ENCODE assay signal across 26 cellular contexts in genomic region chr4:24662065-24662464, GRCh38.
DNase-seq lines count a peak whose midpoint lies in the region; ATAC-seq and TF ChIP-seq lines count a peak whose summit lies in the region.
"Had no signal": no experiment of that assay in that cellular context is flagged by ENCODE, and none has a peak within 500 bp of the region (broad histone marks: within the 10 kb centered on the region; RNA-seq: fewer than 3 reads in every experiment).

No MANE protein-coding gene starts in this region.

- peaks cover 25% of the 10 kb centered on the region for H3K4me1 ChIP-seq in H9 (ENCODE audit: insufficient read depth, low read length)
- H3K4me1 ChIP-seq in NT2/D1 (ENCODE audit: insufficient read depth, insufficient read length), result peaks cover 9% of the 10 kb centered on the region
- H3K4me1 ChIP-seq in iPS-15b (ENCODE audit: control insufficient read depth, insufficient read depth, low read length), result peaks cover 34% of the 10 kb centered on the region
- peaks cover 29% of the 10 kb centered on the region for H3K4me1 ChIP-seq in neural progenitor cell
- peaks cover 24% of the 10 kb centered on the region for H3K4me1 ChIP-seq in SJCRH30

- no peak overlapping the region for H2BK15ac ChIP-seq in H9 (ENCODE audit: low read depth, low read length)

- H3K27me3 Mint-ChIP-seq in H9 (ENCODE audit: low read depth), result no peaks in the 10 kb centered on the region; the same call in none of the 2 replicates
- H3K27me3 Mint-ChIP-seq in neural progenitor cell (ENCODE audit: insufficient read depth, low read depth), result peaks cover 2% of the 10 kb centered on the region

- H3K56ac ChIP-seq in H9 (ENCODE audit: insufficient read length, low read depth, low read length), result no peak overlapping the region

- no peak for ATAC-seq in HG03045 (IDR thresholded peaks at IDR 0.05; ENCODE audit: unreplicated experiment)
- ATAC-seq: K562, T-cell had no signal

- peaks cover 66% of the 10 kb centered on the region in 2 experiments for H3K4me1 Mint-ChIP-seq in H9
- H3K4me1 Mint-ChIP-seq in neural progenitor cell, result peaks cover 20% of the 10 kb centered on the region

- no peaks in the 10 kb centered on the region; the same call in 1 of the 2 replicates for H3K27me3 ChIP-seq in H9 (ENCODE audit: insufficient read depth, low read length)
- no peaks in the 10 kb centered on the region for H3K27me3 ChIP-seq in NT2/D1 (ENCODE audit: insufficient read depth, insufficient read length)
- H3K27me3 ChIP-seq in iPS-15b (ENCODE audit: control insufficient read depth, insufficient read depth, low read length), result no peaks in the 10 kb centered on the region
- H3K27me3 ChIP-seq in neural progenitor cell, result no peaks in the 10 kb centered on the region
- no peaks in the 10 kb centered on the region for H3K27me3 ChIP-seq in SJCRH30

- H4K20me1 ChIP-seq in H9 (ENCODE audit: control insufficient read depth, insufficient read depth, insufficient read length), result no peaks in the 10 kb centered on the region
- no peaks in the 10 kb centered on the region for H4K20me1 ChIP-seq in neural progenitor cell (ENCODE audit: low read depth)

- H3K9ac ChIP-seq in H9 (ENCODE audit: extremely low read depth, insufficient read length, low read length) (no peak overlapping the region), NT2/D1 (ENCODE audit: insufficient read length, low read depth) (peak overlapping the region; percentile 61), iPS-15b (ENCODE audit: low read depth, low read length) (no peak overlapping the region), neural progenitor cell (no peak overlapping the region)

- peak overlapping the region; percentile 46 for H3K4me2 ChIP-seq in H9 (ENCODE audit: insufficient read depth, insufficient read length, low read length)
- no peak overlapping the region for H3K4me2 ChIP-seq in neural progenitor cell

- no peak overlapping the region for H2AK5ac ChIP-seq in H9 (ENCODE audit: insufficient read length, low read length)

- H3T11ph ChIP-seq in H9 (ENCODE audit: low read length), result no peak overlapping the region

- peak overlapping the region; percentile 16 to 68 for H3K4me3 Mint-ChIP-seq in H9
- H3K4me3 Mint-ChIP-seq in neural progenitor cell, result no peak overlapping the region
- H3K4me3 Mint-ChIP-seq: CD14-positive monocyte; CD8-positive, alpha-beta memory T cell; T-cell had no signal

- H3K9me3 ChIP-seq in H9 (ENCODE audit: control insufficient read depth, low read depth, low read length) (no peaks in the 10 kb centered on the region), NT2/D1 (ENCODE audit: insufficient read depth, low read length) (no peaks in the 10 kb centered on the region), iPS-15b (ENCODE audit: control insufficient read depth, insufficient read depth, low read length) (no peaks in the 10 kb centered on the region), neural progenitor cell (ENCODE audit: low read depth) (no peaks in the 10 kb centered on the region), SJCRH30 (replicated peaks) (no peaks in the 10 kb centered on the region)

- no peak overlapping the region for H3K4ac ChIP-seq in H9 (ENCODE audit: low read depth, low read length)

- H3K14ac ChIP-seq in H9 (ENCODE audit: insufficient read depth, low read length), result no peak overlapping the region

- no peak overlapping the region for H4K5ac ChIP-seq in H9 (ENCODE audit: insufficient read length, low read depth, low read length)

- peaks cover 0 to 12% (median 7%) of the 10 kb centered on the region in 3 experiments; a peak in 4 of 7 replicates for H3K36me3 Mint-ChIP-seq in H9 (ENCODE audit: insufficient read depth in 1 of 3, low read depth in 3 of 3)
- H3K36me3 Mint-ChIP-seq in neural progenitor cell, result no peaks in the 10 kb centered on the region
- H3K36me3 Mint-ChIP-seq: CD14-positive monocyte; CD8-positive, alpha-beta memory T cell; T-cell had no signal

- H3K27ac ChIP-seq in H9 (ENCODE audit: insufficient read length, low read depth, low read length) (peak overlapping the region; percentile 66), neural progenitor cell (no peak overlapping the region), SJCRH30 (no peak overlapping the region)
- H3K27ac ChIP-seq: HL-60 had no signal

- H3K27ac Mint-ChIP-seq in H9, result peak overlapping the region; percentile 93 to 97 (median 95)
- H3K27ac Mint-ChIP-seq in neural progenitor cell, result no peak overlapping the region
- H3K27ac Mint-ChIP-seq: CD8-positive, alpha-beta memory T cell; T-cell had no signal

- no peak overlapping the region for H4K8ac ChIP-seq in H9 (replicated peaks; ENCODE audit: insufficient read length, low read depth, low read length)

- no peak for TF ChIP-seq CTCF in H9 (conservative IDR thresholded peaks at IDR 0.05)
- no peak for TF ChIP-seq CTCF in neural progenitor cell (IDR thresholded peaks at IDR 0.05)

- H2BK120ac ChIP-seq in H9 (ENCODE audit: low read depth, low read length, poor library complexity, severe bottlenecking), result no peak overlapping the region

- DNase-seq in H9, result peak; percentile 53
- peak; percentile 57 for DNase-seq in NT2/D1 (ENCODE audit: low read depth, low spot score)
- DNase-seq in neural progenitor cell (ENCODE audit: low spot score), result no peak
- DNase-seq in SJCRH30, result no peak
- DNase-seq in activated T-cell treated with anti-CD3 and anti-CD28 coated beads, Interleukin-2, amount 50 U/mL, for 48 hours, result no peak
- no peak for DNase-seq in activated CD4-positive, alpha-beta T cell treated with anti-CD3 and anti-CD28 coated beads for 1 hour
- DNase-seq: CD8-positive, alpha-beta memory T cell; DMS 273 treated with DMSO at 0.1 percent for 48 hours; DMS79; EL; GDM1; HCEC 1CT; Kasumi-1; NCI-H1092 treated with DMSO at 0.1 percent for 48 hours; NCI-H1436 treated with DMSO at 0.1 percent for 48 hours; NCI-H187 treated with DMSO at 0.1 percent for 48 hours; NCI-H446 treated with DMSO at 0.1 percent for 48 hours; NCI-H526; Right ventricle myocardium superior; RPMI8226; T-cell had no signal

- no CpG with 5 or more reads among the region's 6 CpGs for WGBS in H9 (ENCODE audit: extremely low coverage, insufficient read length, low lambda C conversion rate)

- no peak overlapping the region for H2BK20ac ChIP-seq in H9 (ENCODE audit: low read depth, low read length, poor library complexity, severe bottlenecking)

- no peaks in the 10 kb centered on the region for H3K23me2 ChIP-seq in H9 (ENCODE audit: insufficient read length, low read depth, low read length, poor library complexity, severe bottlenecking)

- H3K9me3 Mint-ChIP-seq in H9 (no peaks in the 10 kb centered on the region; a peak in 1 of 5 replicates), neural progenitor cell (no peaks in the 10 kb centered on the region)
- H3K9me3 Mint-ChIP-seq: T-cell had no signal

- no peak overlapping the region for H2BK5ac ChIP-seq in H9 (ENCODE audit: insufficient read length, low read length)

- H2AFZ ChIP-seq in H9 (ENCODE audit: low read length) (no peak overlapping the region), neural progenitor cell (replicated peaks) (peak overlapping the region; percentile 50)

- no peak overlapping the region for H2BK12ac ChIP-seq in H9 (ENCODE audit: insufficient read length, low read depth, low read length)

- peaks cover 15% of the 10 kb centered on the region for H3F3A ChIP-seq in neural progenitor cell (ENCODE audit: low read depth)

- H3K79me2 ChIP-seq in H9 (ENCODE audit: insufficient read depth, low read length) (no peaks in the 10 kb centered on the region), neural progenitor cell (ENCODE audit: low read depth) (no peaks in the 10 kb centered on the region)

- H3K18ac ChIP-seq in H9 (ENCODE audit: insufficient read length, low read depth, low read length), result no peak overlapping the region

- no peak overlapping the region for H4K91ac ChIP-seq in H9 (ENCODE audit: insufficient read length, low read depth, low read length)

- H3K79me1 ChIP-seq in H9 (ENCODE audit: insufficient read depth, low read depth, low read length, poor library complexity, severe bottlenecking), result no peaks in the 10 kb centered on the region

- H3K36me3 ChIP-seq in NT2/D1 (ENCODE audit: insufficient read depth, insufficient read length, low read length) (no peaks in the 10 kb centered on the region), iPS-15b (ENCODE audit: control insufficient read depth, insufficient read depth, low read length) (no peaks in the 10 kb centered on the region), neural progenitor cell (no peaks in the 10 kb centered on the region), SJCRH30 (no peaks in the 10 kb centered on the region)

- H3K23ac ChIP-seq in H9 (ENCODE audit: insufficient read length, low read depth, low read length), result no peak overlapping the region

- H3K4me3 ChIP-seq in NT2/D1 (ENCODE audit: insufficient read length, low read depth), result no peak overlapping the region
- H3K4me3 ChIP-seq in iPS-15b (ENCODE audit: low read depth, low read length), result peak overlapping the region; percentile 30
- no peak overlapping the region for H3K4me3 ChIP-seq in neural progenitor cell
- no peak overlapping the region for H3K4me3 ChIP-seq in SJCRH30
- H3K4me3 ChIP-seq: K562 had no signal

Comparison
In these comparisons a context has a peak if more than half of its experiments do, and no peak if none do; other contexts are left out.
1. DNase-seq: peak in H9 (single experiment) and NT2/D1 (single experiment); none in neural progenitor cell (single experiment), SJCRH30 (0 of 2), activated T-cell treated with anti-CD3 and anti-CD28 coated beads, Interleukin-2, amount 50 U/mL, for 48 hours (0 of 2) and activated CD4-positive, alpha-beta T cell treated with anti-CD3 and anti-CD28 coated beads for 1 hour (single experiment).